In the genomic region with DNA sequence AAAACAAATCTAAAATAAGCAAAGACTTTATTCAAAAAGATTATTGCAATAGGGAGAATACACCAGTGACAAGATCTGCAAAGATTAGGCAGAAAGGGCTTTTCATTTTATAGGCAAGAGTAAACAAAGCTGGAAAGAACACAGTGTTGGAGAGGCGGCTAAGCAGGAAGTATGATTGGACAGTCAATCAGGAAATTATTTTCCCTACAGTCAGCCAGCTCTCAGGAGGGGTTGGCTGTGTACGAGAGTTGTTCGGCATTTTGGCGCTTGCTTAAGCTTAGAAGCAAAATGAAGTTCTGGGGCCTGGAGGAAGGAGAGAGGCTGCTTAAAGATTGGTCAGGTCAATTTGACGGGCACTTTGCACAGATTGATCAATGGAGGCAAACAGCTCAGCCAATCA, we compare ENCODE assay signal across 19 cellular contexts.
DNase-seq lines count a peak whose midpoint lies in the region; ATAC-seq, FAIRE-seq and TF ChIP-seq lines count a peak whose summit lies in the region.
"Had no signal": no experiment of that assay in that cellular context is flagged by ENCODE, and none has a peak within 500 bp of the region (broad histone marks: within the 10 kb centered on the region; RNA-seq: fewer than 3 reads in every experiment).

No MANE protein-coding gene starts in this region.

- H4K20me1 ChIP-seq in PC-3 (ENCODE audit: low read length) (no peaks in the 10 kb centered on the region), H1 (replicated peaks in 1 of 2; ENCODE audit: control insufficient read depth in 1 of 2, insufficient read depth in 2 of 2, low read length in 2 of 2) (no peaks in the 10 kb centered on the region)
- H4K20me1 ChIP-seq: BLaER1 treated with 17β-estradiol and CSF1 and Interleukin-3, amounts not matched to agents 10 nM and 100 nM had no signal

- no peak for TF ChIP-seq RAD21 in H1 (IDR thresholded peaks at IDR 0.05 in 1 of 2, conservative IDR thresholded peaks at IDR 0.05 in 1 of 2; ENCODE audit: low read depth in 2 of 2, low read length in 2 of 2)

- POLR2A ChIA-PET in A673 (lab: Charles Lee; ENCODE audit: low non-redundant PET) = no interaction called here
- POLR2A ChIA-PET in PC-3 (lab: Charles Lee; ENCODE audit: unreplicated experiment) = no interaction called here
- POLR2A ChIA-PET in H1 (lab: Charles Lee; ENCODE audit: partially characterized antibody) = no interaction called here

- no peak overlapping the region for H3K14ac ChIP-seq in H1 (ENCODE audit: insufficient read length)

- no peak overlapping the region for H2BK20ac ChIP-seq in H1 (ENCODE audit: low read length)

- H3K79me1 ChIP-seq in H1 (ENCODE audit: low read depth, low read length) = no peaks in the 10 kb centered on the region

- H3K4ac ChIP-seq in H1 (replicated peaks; ENCODE audit: insufficient read length, low read depth, low read length) = no peak overlapping the region

- 91% methylated on average over 4 of the region's 5 CpGs; no CpG with 5 or more reads in 1 of the 2 experiments for WGBS in H1 (ENCODE audit: extremely low coverage in 1 of 2, insufficient coverage in 1 of 2, insufficient read length in 1 of 2, insufficient replicate concordance in 2 of 2, low coverage in 1 of 2, low lambda C conversion rate in 2 of 2, missing lambda C conversion rate in 1 of 2), 2 experiments

- no peaks in the 10 kb centered on the region for H3K23me2 ChIP-seq in H1 (ENCODE audit: low read depth, low read length)

- H3K9me3 ChIP-seq in A673 (ENCODE audit: low read depth, low read length, poor library complexity, severe bottlenecking) (no peaks in the 10 kb centered on the region), PC-3 (ENCODE audit: low read length) (no peaks in the 10 kb centered on the region), H1 (ENCODE audit: insufficient read depth in 2 of 2, low read depth in 1 of 2, low read length in 1 of 2) (no peaks in the 10 kb centered on the region)
- H3K9me3 ChIP-seq: BLaER1 treated with 17β-estradiol and CSF1 and Interleukin-3, amounts not matched to agents 10 nM and 100 nM had no signal

- in situ Hi-C loops in G401 (cut with HindIII; ENCODE audit: low sequenced_read_pairs) (no loop called here), brain microvascular endothelial cell (cut with HindIII; ENCODE audit: low pct_ligation_motif_present, low sequenced_read_pairs) (no loop called here)

- H2BK5ac ChIP-seq in H1 (ENCODE audit: low read depth, low read length) = no peak overlapping the region

- no peak overlapping the region for H2BK12ac ChIP-seq in H1 (ENCODE audit: low read depth, low read length)

- no peaks in the 10 kb centered on the region for H3K9me2 ChIP-seq in PC-3 (replicated peaks; ENCODE audit: low read length)

- H3K23ac ChIP-seq in H1 (ENCODE audit: insufficient read length) = no peak overlapping the region

- no peak overlapping the region for H3K56ac ChIP-seq in H1 (replicated peaks; ENCODE audit: insufficient read length, low read depth, low read length)

- TF ChIP-seq POLR2A in H1 (IDR thresholded peaks at IDR 0.05; ENCODE audit: control extremely low read depth in 1 of 2, low read depth in 2 of 2, low read length in 2 of 2) = no peak

- no peak for TF ChIP-seq EP300 in H1 (IDR thresholded peaks at IDR 0.05; ENCODE audit: borderline replicate concordance in 1 of 2, low read depth in 2 of 2, low read length in 2 of 2)

- H2BK120ac ChIP-seq in H1 (replicated peaks; ENCODE audit: low read depth, low read length) = no peak overlapping the region

- H3K27me3 ChIP-seq in A673 (replicated peaks; ENCODE audit: insufficient read depth, low read depth, low read length, poor library complexity) = no peaks in the 10 kb centered on the region
- no peaks in the 10 kb centered on the region for H3K27me3 ChIP-seq in PC-3 (ENCODE audit: low read length)
- no peaks in the 10 kb centered on the region for H3K27me3 ChIP-seq in H1 (replicated peaks in 1 of 4; ENCODE audit: control insufficient read depth in 3 of 4, extremely low read depth in 1 of 4, insufficient read depth in 3 of 4, low read length in 3 of 4)
- no peaks in the 10 kb centered on the region for H3K27me3 ChIP-seq in brain microvascular endothelial cell (replicated peaks)
- H3K27me3 ChIP-seq: BLaER1 treated with 17β-estradiol and CSF1 and Interleukin-3, amounts not matched to agents 10 nM and 100 nM had no signal

- no peak overlapping the region for H4K91ac ChIP-seq in H1 (replicated peaks; ENCODE audit: insufficient read length, low read length)

- no peak overlapping the region for H3K4me3 ChIP-seq in A673 (ENCODE audit: low read depth, low read length, poor library complexity, severe bottlenecking)
- no peak overlapping the region for H3K4me3 ChIP-seq in PC-3 (ENCODE audit: low read length)
- no peak overlapping the region for H3K4me3 ChIP-seq in H1 (ENCODE audit: extremely low read depth in 1 of 4, insufficient read depth in 2 of 4, low read depth in 3 of 4, low read length in 4 of 4)
- H3K4me3 ChIP-seq in brain microvascular endothelial cell (ENCODE audit: low read depth, low read length) = no peak overlapping the region
- H3K4me3 ChIP-seq: BLaER1 treated with 17β-estradiol and CSF1 and Interleukin-3, amounts not matched to agents 10 nM and 100 nM; GM23248; K562 had no signal

- no peak overlapping the region for H4K5ac ChIP-seq in H1 (ENCODE audit: insufficient read length, low read depth, low read length)

- H2AK5ac ChIP-seq in H1 (ENCODE audit: low read depth, low read length) = no peak overlapping the region

- H3K9ac ChIP-seq in PC-3 (ENCODE audit: low read length) (no peak overlapping the region), H1 (replicated peaks in 1 of 4; ENCODE audit: extremely low read depth in 1 of 4, low read depth in 3 of 4, low read length in 3 of 4) (no peak overlapping the region)
- H3K9ac ChIP-seq: BLaER1 treated with 17β-estradiol and CSF1 and Interleukin-3, amounts not matched to agents 10 nM and 100 nM; GM23248 had no signal

- H3K4me2 ChIP-seq in PC-3 (ENCODE audit: low read length) (no peak overlapping the region), H1 (ENCODE audit: insufficient read depth in 1 of 2, low read depth in 2 of 2, low read length in 2 of 2) (no peak overlapping the region)
- H3K4me2 ChIP-seq: BLaER1 treated with 17β-estradiol and CSF1 and Interleukin-3, amounts not matched to agents 10 nM and 100 nM had no signal

- H3K36me3 ChIP-seq in A673 (ENCODE audit: insufficient read depth, low read length, poor library complexity, severe bottlenecking) (no peaks in the 10 kb centered on the region), PC-3 (ENCODE audit: low read depth, low read length) (no peaks in the 10 kb centered on the region), H1 (ENCODE audit: control insufficient read depth in 2 of 4, insufficient read depth in 4 of 4, low read length in 3 of 4) (no peaks in the 10 kb centered on the region), brain microvascular endothelial cell (replicated peaks) (no peaks in the 10 kb centered on the region)
- H3K36me3 ChIP-seq: BLaER1 treated with 17β-estradiol and CSF1 and Interleukin-3, amounts not matched to agents 10 nM and 100 nM had no signal

- H3K79me2 ChIP-seq in PC-3 (ENCODE audit: low read length) (no peaks in the 10 kb centered on the region), H1 (ENCODE audit: control insufficient read depth in 1 of 2, insufficient read depth in 2 of 2, low read length in 2 of 2) (no peaks in the 10 kb centered on the region)

- H4K8ac ChIP-seq in H1 (ENCODE audit: extremely low read depth, insufficient read depth, low read length) = no peak overlapping the region

- no peak overlapping the region for H2BK15ac ChIP-seq in H1 (ENCODE audit: low read length)

- BruUV-seq in A673 (replicated peaks; lab: Mats Ljungman, UMichigan) (no TSS peak), PC-3 (replicated peaks; lab: Mats Ljungman, UMichigan) (no TSS peak)

- CTCF ChIA-PET in A673 (lab: Charles Lee) = no interaction called here
- CTCF ChIA-PET in PC-3 (lab: Charles Lee) = no interaction called here
- CTCF ChIA-PET in H1 (lab: Charles Lee; ENCODE audit: partially characterized antibody) = interaction anchor here (0.7 to 2.3 kb wide), 2 partner anchors 10 to 316 kb away, joined by 4 to 5 read pairs; no protein-coding TSS in a partner anchor

- H3K18ac ChIP-seq in H1 (ENCODE audit: extremely low read depth, low read length) = no peak overlapping the region

- peak; percentile 21 for DNase-seq in A673 (ENCODE audit: low spot score)
- peak; percentile 63 for DNase-seq in G401 (ENCODE audit: low spot score)
- DNase-seq in PC-3 = peak; percentile 4
- no peak for DNase-seq in H1 (ENCODE audit: low read depth in 1 of 2, low spot score in 2 of 2)
- DNase-seq in GM19238 (ENCODE audit: insufficient read length, low spot score) = no peak
- DNase-seq in GM19240 (ENCODE audit: insufficient read length, low spot score) = no peak
- no peak for DNase-seq in brain microvascular endothelial cell
- DNase-seq: 8988T; CD4-positive, CD25-positive, alpha-beta regulatory T cell; CD8-positive, alpha-beta memory T cell; COR-L47; DMS79; GF-D8; GM23248; HCEC 1CT; IMR-90 had no signal

- TF ChIP-seq CTCF in A673 (conservative IDR thresholded peaks at IDR 0.05; ENCODE audit: low read depth, low read length) (no peak), PC-3 (conservative IDR thresholded peaks at IDR 0.05; ENCODE audit: low read depth, low read length) (no peak), H1 (IDR thresholded peaks at IDR 0.05; ENCODE audit: control extremely low read depth in 1 of 3, insufficient read depth in 1 of 3, low read depth in 1 of 3, low read length in 3 of 3) (no peak), brain microvascular endothelial cell (IDR thresholded peaks at IDR 0.05; ENCODE audit: low read depth, low read length, missing control alignments) (no peak)

- no peaks in the 10 kb centered on the region for H3F3A ChIP-seq in PC-3 (ENCODE audit: low read length, unreplicated experiment)

- FAIRE-seq in H1 (lab: Jason Lieb, UNC) = no peak
- FAIRE-seq: GM19239, K562 had no signal

- H3K4me1 ChIP-seq in A673 (ENCODE audit: insufficient read depth, low read length, poor library complexity, severe bottlenecking) = no peaks in the 10 kb centered on the region
- no peaks in the 10 kb centered on the region for H3K4me1 ChIP-seq in PC-3 (ENCODE audit: insufficient read depth, low read length)
- no peaks in the 10 kb centered on the region; a peak in 1 of 7 replicates for H3K4me1 ChIP-seq in H1 (replicated peaks in 1 of 4; ENCODE audit: control insufficient read depth in 3 of 4, insufficient read depth in 4 of 4, low read length in 3 of 4)
- H3K4me1 ChIP-seq: BLaER1 treated with 17β-estradiol and CSF1 and Interleukin-3, amounts not matched to agents 10 nM and 100 nM had no signal

- no peak for ATAC-seq in PC-3
- ATAC-seq: K562 had no signal

- H2AFZ ChIP-seq in PC-3 (ENCODE audit: low read length) (no peak overlapping the region), H1 (ENCODE audit: low read length) (0 out of 2 replicates have a peak overlapping the region, but pooled peaks have one; percentile 73)
- H2AFZ ChIP-seq: GM23248 had no signal

- intact Hi-C loops in A673 (cut with micrococcal nuclease; ENCODE audit: unreplicated experiment) (no loop called here), PC-3 (cut with micrococcal nuclease) (loop anchor here (10.0 kb wide), 1 partner anchor 483 kb away; no protein-coding TSS in a partner anchor)

- H3K27ac ChIP-seq in A673 (ENCODE audit: low read depth, low read length, poor library complexity, severe bottlenecking) (no peak overlapping the region), PC-3 (ENCODE audit: low read length) (no peak overlapping the region), H1 (ENCODE audit: low read depth, low read length) (no peak overlapping the region), brain microvascular endothelial cell (no peak overlapping the region)
- H3K27ac ChIP-seq: BLaER1 treated with 17β-estradiol and CSF1 and Interleukin-3, amounts not matched to agents 10 nM and 100 nM; GM23248 had no signal

Comparison
In these comparisons a context has a peak if more than half of its experiments do, and no peak if none do; other contexts are left out.
1. DNase-seq: peak in A673 (single experiment), G401 (single experiment) and PC-3 (single experiment); none in H1 (0 of 2), GM19238 (single experiment), GM19240 (single experiment) and brain microvascular endothelial cell (single experiment).